ENCODE assay signal across 30 cellular contexts in the genomic region with DNA sequence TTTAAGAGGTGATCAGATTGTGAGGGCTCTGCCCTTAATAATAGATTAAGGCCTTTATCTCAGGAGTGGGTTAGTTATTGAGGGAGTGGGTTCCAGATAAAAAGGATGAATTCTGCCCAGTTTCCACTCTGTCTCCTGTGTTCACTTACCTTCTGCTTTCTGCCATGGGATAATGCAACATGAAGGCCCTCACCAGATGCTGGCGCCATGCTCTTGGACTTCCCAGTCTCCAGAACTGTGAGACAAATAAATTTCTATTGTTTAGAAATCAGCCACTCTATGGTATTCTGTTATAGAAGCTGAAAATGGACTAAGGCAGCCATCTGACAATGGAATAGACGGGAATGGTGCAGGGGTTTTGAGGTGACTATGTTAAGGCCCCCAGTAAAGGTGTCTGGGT.
"Had no signal": no experiment of that assay in that cellular context is flagged by ENCODE, and none has a peak within 500 bp of the region (broad histone marks: within the 10 kb centered on the region; RNA-seq: fewer than 3 reads in every experiment).

No MANE protein-coding gene starts in this region.

- H3K27me3 Mint-ChIP-seq: activated T-cell treated with anti-CD3 and anti-CD28 coated beads, Interleukin-2, amount 50 U/mL, for 24 hours; dendritic cell treated with granulocyte-macrophage colony-stimulating factor and Interleukin-4, amounts not matched to agents 40 ng/mL and 50 ng/mL, for 4 days; stimulated activated naive B cell treated with anti-CD40 and anti-IgM and Interleukin-4, amounts not matched to agents 10 μg/mL and 1 μg/mL and 100 μg/mL, for 72 hours had no signal

- H3K36me3 ChIP-seq: ascending aorta, esophagus muscularis mucosa, heart right ventricle, lower lobe of right lung, neutrophil, ovary, stomach, thyroid gland, upper lobe of left lung, vagina had no signal

- DNase-seq: activated CD4-positive, alpha-beta T cell treated with anti-CD3 and anti-CD28 coated beads for 4 hours; activated CD4-positive, alpha-beta T cell treated with anti-CD3 and anti-CD28 coated beads, Interleukin-2, amount 50 U/mL, for 4 hours; activated CD4-positive, CD25-positive, alpha-beta regulatory T cell; activated gamma-delta T cell; activated naive CD4-positive, alpha-beta T cell treated with anti-CD3 and anti-CD28 coated beads, Interleukin-2, amount 10 ng/mL, durations not matched to agents 7 days and 5 days; activated naive CD8-positive, alpha-beta T cell treated with anti-CD3 and anti-CD28 coated beads, Interleukin-2, amount 10 ng/mL, durations not matched to agents 7 days and 5 days; activated T-cell treated with anti-CD3 and anti-CD28 coated beads, Interleukin-2, amount 50 U/mL, for 24 hours; central memory CD4-positive, alpha-beta T cell; effector CD4-positive, alpha-beta T cell; foreskin melanocyte; heart right ventricle; lower lobe of right lung; naive B cell; nephron progenitor cell; ovary; stimulated activated CD4-positive, alpha-beta T cell treated with anti-CD3 and anti-CD28 coated beads, Interleukin-4, amount 100 ng/mL, for 4 hours; stimulated activated CD8-positive, alpha-beta memory T cell treated with anti-CD3 and anti-CD28 coated beads, Interleukin-4, amount 100 ng/mL, for 48 hours; stimulated activated naive B cell treated with anti-CD40 and anti-IgM and Interleukin-4, amounts not matched to agents 10 μg/mL and 1 μg/mL and 100 μg/mL, for 72 hours; stomach; T-helper 1 cell; thyroid gland; upper lobe of left lung had no signal

- H3K27me3 ChIP-seq: ascending aorta, esophagus muscularis mucosa, heart right ventricle, neutrophil, ovary, stomach, thyroid gland, upper lobe of left lung, vagina had no signal

- H3K9me3 ChIP-seq: ascending aorta, esophagus muscularis mucosa, lower lobe of right lung, neutrophil, ovary, stomach, thyroid gland, upper lobe of left lung, vagina had no signal

- H3K4me3 Mint-ChIP-seq: activated naive CD4-positive, alpha-beta T cell treated with anti-CD3 and anti-CD28 coated beads, Interleukin-2, amount 10 ng/mL, durations not matched to agents 7 days and 5 days; activated naive CD8-positive, alpha-beta T cell treated with anti-CD3 and anti-CD28 coated beads, Interleukin-2, amount 10 ng/mL, durations not matched to agents 7 days and 5 days; activated T-cell treated with anti-CD3 and anti-CD28 coated beads, Interleukin-2, amount 50 U/mL, for 24 hours; dendritic cell treated with granulocyte-macrophage colony-stimulating factor and Interleukin-4, amounts not matched to agents 40 ng/mL and 50 ng/mL, for 4 days; nephron progenitor cell; stimulated activated naive B cell treated with anti-CD40 and anti-IgM and Interleukin-4, amounts not matched to agents 10 μg/mL and 1 μg/mL and 100 μg/mL, for 72 hours; T-helper 2 cell treated with Interferon-gamma antibody and Interleukin-4, amounts not matched to agents 5 μg/mL and 100 μg/mL, for 36 hours had no signal

- H3K27ac ChIP-seq: ascending aorta, esophagus muscularis mucosa, heart right ventricle, lower lobe of right lung, neutrophil, ovary, skin epidermis, stomach, thyroid gland, upper lobe of left lung, vagina had no signal

- H3K4me1 ChIP-seq: ascending aorta, esophagus muscularis mucosa, heart right ventricle, lower lobe of right lung, thyroid gland, upper lobe of left lung, vagina had no signal

- H3K4me3 ChIP-seq: ascending aorta, esophagus muscularis mucosa, heart right ventricle, lower lobe of right lung, ovary, skin epidermis, stomach, thyroid gland, upper lobe of left lung, vagina had no signal

- H3K27ac Mint-ChIP-seq: activated naive CD4-positive, alpha-beta T cell treated with anti-CD3 and anti-CD28 coated beads, Interleukin-2, amount 10 ng/mL, durations not matched to agents 7 days and 5 days; activated naive CD8-positive, alpha-beta T cell treated with anti-CD3 and anti-CD28 coated beads, Interleukin-2, amount 10 ng/mL, durations not matched to agents 7 days and 5 days; activated T-cell treated with anti-CD3 and anti-CD28 coated beads, Interleukin-2, amount 50 U/mL, for 24 hours; dendritic cell treated with granulocyte-macrophage colony-stimulating factor and Interleukin-4, amounts not matched to agents 40 ng/mL and 50 ng/mL, for 4 days; naive B cell; nephron progenitor cell; progenitor cell of endocrine pancreas; stimulated activated naive B cell treated with anti-CD40 and anti-IgM and Interleukin-4, amounts not matched to agents 10 μg/mL and 1 μg/mL and 100 μg/mL, for 72 hours; T-helper 2 cell treated with Interferon-gamma antibody and Interleukin-4, amounts not matched to agents 5 μg/mL and 100 μg/mL, for 36 hours had no signal

- H3K4me1 Mint-ChIP-seq: activated naive CD4-positive, alpha-beta T cell treated with anti-CD3 and anti-CD28 coated beads, Interleukin-2, amount 10 ng/mL, durations not matched to agents 7 days and 5 days; naive B cell; stimulated activated naive B cell treated with anti-CD40 and anti-IgM and Interleukin-4, amounts not matched to agents 10 μg/mL and 1 μg/mL and 100 μg/mL, for 72 hours had no signal

- H3K36me3 Mint-ChIP-seq: activated naive CD4-positive, alpha-beta T cell treated with anti-CD3 and anti-CD28 coated beads, Interleukin-2, amount 10 ng/mL, durations not matched to agents 7 days and 5 days had no signal
